ENCODE assay signal across 1 cellular context in the genomic region with DNA sequence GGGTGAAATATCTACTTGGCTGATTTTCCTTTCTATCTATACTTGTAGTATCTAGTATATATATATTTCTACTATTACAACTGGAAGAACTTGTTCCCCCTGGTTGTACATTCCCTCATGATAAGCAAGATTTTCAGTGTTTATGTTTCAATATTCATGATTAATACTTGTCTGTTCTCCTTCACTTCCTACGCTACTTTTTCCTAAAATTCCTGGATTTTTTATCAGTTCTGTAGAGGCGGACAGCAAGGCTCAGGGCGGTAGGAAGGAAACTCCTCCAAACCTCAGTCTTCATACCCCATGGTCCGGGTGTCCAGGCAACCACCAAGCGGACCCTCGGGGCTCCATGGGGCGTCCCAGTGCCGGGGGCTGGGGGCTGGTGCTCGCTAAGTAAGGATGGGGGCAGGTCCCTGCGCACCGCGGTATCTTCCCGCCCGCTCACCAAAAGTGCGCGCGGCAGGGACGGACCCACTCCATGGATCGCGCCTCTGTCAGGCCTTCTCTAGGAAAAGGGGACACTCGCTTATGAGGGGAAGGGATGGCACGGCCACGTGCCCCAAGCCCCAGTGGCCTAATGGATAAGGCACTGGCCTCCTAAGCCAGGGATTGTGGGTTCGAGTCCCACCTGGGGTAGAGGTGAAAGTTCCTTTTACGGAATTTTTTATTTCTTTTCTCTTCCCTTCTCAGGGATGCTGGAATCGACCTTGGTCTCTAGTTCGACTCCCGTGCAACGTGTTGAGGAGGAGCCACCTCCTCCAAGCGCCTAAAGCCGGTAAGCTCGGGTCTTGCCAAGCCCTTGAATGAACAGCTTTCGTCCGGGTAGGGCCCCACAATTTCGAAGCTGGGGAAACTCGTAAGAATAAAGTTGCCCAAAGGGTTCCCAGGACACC.
TF ChIP-seq lines count a peak whose summit lies in the region.

No MANE protein-coding gene starts in this region.

TF ChIP-seq in K562, 482 proteins besides CTCF, POLR2A, EP300 and RAD21 (continued from another document and continues in another):
- TF ChIP-seq, protein P1, sequence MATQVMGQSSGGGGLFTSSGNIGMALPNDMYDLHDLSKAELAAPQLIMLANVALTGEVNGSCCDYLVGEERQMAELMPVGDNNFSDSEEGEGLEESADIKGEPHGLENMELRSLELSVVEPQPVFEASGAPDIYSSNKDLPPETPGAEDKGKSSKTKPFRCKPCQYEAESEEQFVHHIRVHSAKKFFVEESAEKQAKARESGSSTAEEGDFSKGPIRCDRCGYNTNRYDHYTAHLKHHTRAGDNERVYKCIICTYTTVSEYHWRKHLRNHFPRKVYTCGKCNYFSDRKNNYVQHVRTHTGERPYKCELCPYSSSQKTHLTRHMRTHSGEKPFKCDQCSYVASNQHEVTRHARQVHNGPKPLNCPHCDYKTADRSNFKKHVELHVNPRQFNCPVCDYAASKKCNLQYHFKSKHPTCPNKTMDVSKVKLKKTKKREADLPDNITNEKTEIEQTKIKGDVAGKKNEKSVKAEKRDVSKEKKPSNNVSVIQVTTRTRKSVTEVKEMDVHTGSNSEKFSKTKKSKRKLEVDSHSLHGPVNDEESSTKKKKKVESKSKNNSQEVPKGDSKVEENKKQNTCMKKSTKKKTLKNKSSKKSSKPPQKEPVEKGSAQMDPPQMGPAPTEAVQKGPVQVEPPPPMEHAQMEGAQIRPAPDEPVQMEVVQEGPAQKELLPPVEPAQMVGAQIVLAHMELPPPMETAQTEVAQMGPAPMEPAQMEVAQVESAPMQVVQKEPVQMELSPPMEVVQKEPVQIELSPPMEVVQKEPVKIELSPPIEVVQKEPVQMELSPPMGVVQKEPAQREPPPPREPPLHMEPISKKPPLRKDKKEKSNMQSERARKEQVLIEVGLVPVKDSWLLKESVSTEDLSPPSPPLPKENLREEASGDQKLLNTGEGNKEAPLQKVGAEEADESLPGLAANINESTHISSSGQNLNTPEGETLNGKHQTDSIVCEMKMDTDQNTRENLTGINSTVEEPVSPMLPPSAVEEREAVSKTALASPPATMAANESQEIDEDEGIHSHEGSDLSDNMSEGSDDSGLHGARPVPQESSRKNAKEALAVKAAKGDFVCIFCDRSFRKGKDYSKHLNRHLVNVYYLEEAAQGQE (CRISPR knock-in tag; IDR thresholded peaks at IDR 0.05; ENCODE audit: low read depth): no peak
- TF ChIP-seq TSC22D4 (tag; IDR thresholded peaks at IDR 0.05): no peak
- TF ChIP-seq, protein P2, sequence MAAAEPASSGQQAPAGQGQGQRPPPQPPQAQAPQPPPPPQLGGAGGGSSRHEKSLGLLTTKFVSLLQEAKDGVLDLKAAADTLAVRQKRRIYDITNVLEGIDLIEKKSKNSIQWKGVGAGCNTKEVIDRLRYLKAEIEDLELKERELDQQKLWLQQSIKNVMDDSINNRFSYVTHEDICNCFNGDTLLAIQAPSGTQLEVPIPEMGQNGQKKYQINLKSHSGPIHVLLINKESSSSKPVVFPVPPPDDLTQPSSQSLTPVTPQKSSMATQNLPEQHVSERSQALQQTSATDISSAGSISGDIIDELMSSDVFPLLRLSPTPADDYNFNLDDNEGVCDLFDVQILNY (CRISPR knock-in tag; IDR thresholded peaks at IDR 0.05): peak; percentile 6; the same call in 1 of the 2 replicates
- TF ChIP-seq, protein P3, sequence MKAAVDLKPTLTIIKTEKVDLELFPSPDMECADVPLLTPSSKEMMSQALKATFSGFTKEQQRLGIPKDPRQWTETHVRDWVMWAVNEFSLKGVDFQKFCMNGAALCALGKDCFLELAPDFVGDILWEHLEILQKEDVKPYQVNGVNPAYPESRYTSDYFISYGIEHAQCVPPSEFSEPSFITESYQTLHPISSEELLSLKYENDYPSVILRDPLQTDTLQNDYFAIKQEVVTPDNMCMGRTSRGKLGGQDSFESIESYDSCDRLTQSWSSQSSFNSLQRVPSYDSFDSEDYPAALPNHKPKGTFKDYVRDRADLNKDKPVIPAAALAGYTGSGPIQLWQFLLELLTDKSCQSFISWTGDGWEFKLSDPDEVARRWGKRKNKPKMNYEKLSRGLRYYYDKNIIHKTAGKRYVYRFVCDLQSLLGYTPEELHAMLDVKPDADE (conservative IDR thresholded peaks at IDR 0.05; ENCODE audit: control insufficient read depth, low read depth, low read length): 0 out of 2 replicates have a peak, but pooled peaks have one; percentile 76
- TF ChIP-seq CBX1 (IDR thresholded peaks at IDR 0.05; ENCODE audit: low read depth): peak; percentile 67; the same call in 1 of the 2 replicates
- peak; percentile 56; the same call in 1 of the 2 replicates for TF ChIP-seq ZBTB7A (IDR thresholded peaks at IDR 0.05; ENCODE audit: borderline replicate concordance, control insufficient read depth, low read depth, low read length)
- no peak for TF ChIP-seq ZKSCAN8 (CRISPR knock-in tag; IDR thresholded peaks at IDR 0.05)
- 0 out of 2 replicates have a peak, but pooled peaks have one; percentile 17 for TF ChIP-seq ZNF212 (CRISPR knock-in tag; IDR thresholded peaks at IDR 0.05)
- peak; percentile 2; the same call in 1 of the 2 replicates for TF ChIP-seq CBFA2T3 (IDR thresholded peaks at IDR 0.05)
- TF ChIP-seq GABPA (tag; conservative IDR thresholded peaks at IDR 0.05; ENCODE audit: low read depth): 0 out of 2 replicates have a peak, but pooled peaks have one; percentile 12
- peak; percentile 65 for TF ChIP-seq CHD4 (IDR thresholded peaks at IDR 0.05; ENCODE audit: insufficient read depth, insufficient replicate concordance, low read depth, low read length, poor library complexity, severe bottlenecking)
- no peak for TF ChIP-seq THRAP3 (IDR thresholded peaks at IDR 0.05; ENCODE audit: borderline replicate concordance)
- 0 out of 2 replicates have a peak, but pooled peaks have one; percentile 29 for TF ChIP-seq MIER1 (IDR thresholded peaks at IDR 0.05; ENCODE audit: low read depth)
- TF ChIP-seq PML (IDR thresholded peaks at IDR 0.05; ENCODE audit: low read length): 0 out of 2 replicates have a peak, but pooled peaks have one; percentile 38
- TF ChIP-seq COPS2 (conservative IDR thresholded peaks at IDR 0.05): no peak
- peak; percentile 63; the same call in 1 of the 2 replicates for TF ChIP-seq JUN (IDR thresholded peaks at IDR 0.05; ENCODE audit: borderline replicate concordance, low read depth, low read length)
- no peak for TF ChIP-seq JUN (CRISPR knock-in tag; IDR thresholded peaks at IDR 0.05; ENCODE audit: borderline replicate concordance)
- peak in 1 of 2 experiments; percentile 49; a peak in 1 of 4 replicates for TF ChIP-seq ARNT (IDR thresholded peaks at IDR 0.05)
- TF ChIP-seq NBN (IDR thresholded peaks at IDR 0.05; ENCODE audit: low read depth): 0 out of 2 replicates have a peak, but pooled peaks have one; percentile 24
- 0 out of 2 replicates have a peak, but pooled peaks have one; percentile 13 for TF ChIP-seq CBFA2T2 (conservative IDR thresholded peaks at IDR 0.05)
- peak; percentile 95 for TF ChIP-seq RNF2 (IDR thresholded peaks at IDR 0.05)
- TF ChIP-seq ERF (CRISPR knock-in tag; IDR thresholded peaks at IDR 0.05): peak; percentile 69; the same call in 1 of the 2 replicates
- no peak for TF ChIP-seq ZNF584 (CRISPR knock-in tag; IDR thresholded peaks at IDR 0.05; ENCODE audit: low read depth)
- TF ChIP-seq, protein P4, sequence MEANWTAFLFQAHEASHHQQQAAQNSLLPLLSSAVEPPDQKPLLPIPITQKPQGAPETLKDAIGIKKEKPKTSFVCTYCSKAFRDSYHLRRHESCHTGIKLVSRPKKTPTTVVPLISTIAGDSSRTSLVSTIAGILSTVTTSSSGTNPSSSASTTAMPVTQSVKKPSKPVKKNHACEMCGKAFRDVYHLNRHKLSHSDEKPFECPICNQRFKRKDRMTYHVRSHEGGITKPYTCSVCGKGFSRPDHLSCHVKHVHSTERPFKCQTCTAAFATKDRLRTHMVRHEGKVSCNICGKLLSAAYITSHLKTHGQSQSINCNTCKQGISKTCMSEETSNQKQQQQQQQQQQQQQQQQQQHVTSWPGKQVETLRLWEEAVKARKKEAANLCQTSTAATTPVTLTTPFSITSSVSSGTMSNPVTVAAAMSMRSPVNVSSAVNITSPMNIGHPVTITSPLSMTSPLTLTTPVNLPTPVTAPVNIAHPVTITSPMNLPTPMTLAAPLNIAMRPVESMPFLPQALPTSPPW (CRISPR knock-in tag; IDR thresholded peaks at IDR 0.05): peak; percentile 21; the same call in 1 of the 2 replicates
- TF ChIP-seq NUFIP1 (IDR thresholded peaks at IDR 0.05; ENCODE audit: partially characterized antibody): peak; percentile 55
- TF ChIP-seq RBBP5 (IDR thresholded peaks at IDR 0.05; ENCODE audit: borderline replicate concordance, insufficient read depth, low read length, poor library complexity, severe bottlenecking): peak; percentile 90
- TF ChIP-seq, protein P5, sequence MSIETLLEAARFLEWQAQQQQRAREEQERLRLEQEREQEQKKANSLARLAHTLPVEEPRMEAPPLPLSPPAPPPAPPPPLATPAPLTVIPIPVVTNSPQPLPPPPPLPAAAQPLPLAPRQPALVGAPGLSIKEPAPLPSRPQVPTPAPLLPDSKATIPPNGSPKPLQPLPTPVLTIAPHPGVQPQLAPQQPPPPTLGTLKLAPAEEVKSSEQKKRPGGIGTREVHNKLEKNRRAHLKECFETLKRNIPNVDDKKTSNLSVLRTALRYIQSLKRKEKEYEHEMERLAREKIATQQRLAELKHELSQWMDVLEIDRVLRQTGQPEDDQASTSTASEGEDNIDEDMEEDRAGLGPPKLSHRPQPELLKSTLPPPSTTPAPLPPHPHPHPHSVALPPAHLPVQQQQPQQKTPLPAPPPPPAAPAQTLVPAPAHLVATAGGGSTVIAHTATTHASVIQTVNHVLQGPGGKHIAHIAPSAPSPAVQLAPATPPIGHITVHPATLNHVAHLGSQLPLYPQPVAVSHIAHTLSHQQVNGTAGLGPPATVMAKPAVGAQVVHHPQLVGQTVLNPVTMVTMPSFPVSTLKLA (conservative IDR thresholded peaks at IDR 0.05): peak; percentile 90 to 91
- no peak for TF ChIP-seq ZFP36 (IDR thresholded peaks at IDR 0.05; ENCODE audit: low read depth, low read length, partially characterized antibody)
- TF ChIP-seq RAD51 (IDR thresholded peaks at IDR 0.05; ENCODE audit: borderline replicate concordance, low read depth): peak; percentile 73
- no peak for TF ChIP-seq BRCA1 (IDR thresholded peaks at IDR 0.05)
- no peak for TF ChIP-seq BRCA1 (CRISPR knock-in tag; IDR thresholded peaks at IDR 0.05)
- TF ChIP-seq MCM2 (IDR thresholded peaks at IDR 0.05; ENCODE audit: low read depth): no peak
- TF ChIP-seq RBFOX2 (IDR thresholded peaks at IDR 0.05; ENCODE audit: low read depth, low read length): no peak
- TF ChIP-seq DACH1 (IDR thresholded peaks at IDR 0.05; ENCODE audit: partially characterized antibody): no peak
- peak; percentile 87 for TF ChIP-seq CREM (IDR thresholded peaks at IDR 0.05; ENCODE audit: low read depth)
- TF ChIP-seq CTBP1 (IDR thresholded peaks at IDR 0.05; ENCODE audit: borderline replicate concordance): peak; percentile 79
- TF ChIP-seq FOSL1 (tag; conservative IDR thresholded peaks at IDR 0.05): peak; percentile 41; the same call in 1 of the 2 replicates
- peak; percentile 20; the same call in 1 of the 2 replicates for TF ChIP-seq PHF8 (IDR thresholded peaks at IDR 0.05; ENCODE audit: borderline replicate concordance, low read length)
- TF ChIP-seq, protein P6, sequence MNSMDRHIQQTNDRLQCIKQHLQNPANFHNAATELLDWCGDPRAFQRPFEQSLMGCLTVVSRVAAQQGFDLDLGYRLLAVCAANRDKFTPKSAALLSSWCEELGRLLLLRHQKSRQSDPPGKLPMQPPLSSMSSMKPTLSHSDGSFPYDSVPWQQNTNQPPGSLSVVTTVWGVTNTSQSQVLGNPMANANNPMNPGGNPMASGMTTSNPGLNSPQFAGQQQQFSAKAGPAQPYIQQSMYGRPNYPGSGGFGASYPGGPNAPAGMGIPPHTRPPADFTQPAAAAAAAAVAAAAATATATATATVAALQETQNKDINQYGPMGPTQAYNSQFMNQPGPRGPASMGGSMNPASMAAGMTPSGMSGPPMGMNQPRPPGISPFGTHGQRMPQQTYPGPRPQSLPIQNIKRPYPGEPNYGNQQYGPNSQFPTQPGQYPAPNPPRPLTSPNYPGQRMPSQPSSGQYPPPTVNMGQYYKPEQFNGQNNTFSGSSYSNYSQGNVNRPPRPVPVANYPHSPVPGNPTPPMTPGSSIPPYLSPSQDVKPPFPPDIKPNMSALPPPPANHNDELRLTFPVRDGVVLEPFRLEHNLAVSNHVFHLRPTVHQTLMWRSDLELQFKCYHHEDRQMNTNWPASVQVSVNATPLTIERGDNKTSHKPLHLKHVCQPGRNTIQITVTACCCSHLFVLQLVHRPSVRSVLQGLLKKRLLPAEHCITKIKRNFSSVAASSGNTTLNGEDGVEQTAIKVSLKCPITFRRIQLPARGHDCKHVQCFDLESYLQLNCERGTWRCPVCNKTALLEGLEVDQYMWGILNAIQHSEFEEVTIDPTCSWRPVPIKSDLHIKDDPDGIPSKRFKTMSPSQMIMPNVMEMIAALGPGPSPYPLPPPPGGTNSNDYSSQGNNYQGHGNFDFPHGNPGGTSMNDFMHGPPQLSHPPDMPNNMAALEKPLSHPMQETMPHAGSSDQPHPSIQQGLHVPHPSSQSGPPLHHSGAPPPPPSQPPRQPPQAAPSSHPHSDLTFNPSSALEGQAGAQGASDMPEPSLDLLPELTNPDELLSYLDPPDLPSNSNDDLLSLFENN (IDR thresholded peaks at IDR 0.05; ENCODE audit: low read depth in 2 of 2, low read length in 2 of 2): no peak
- TF ChIP-seq NEUROD1 (IDR thresholded peaks at IDR 0.05; ENCODE audit: borderline replicate concordance, low read depth, low read length, partially characterized antibody): peak; percentile 38
- TF ChIP-seq SOX6 (IDR thresholded peaks at IDR 0.05): 0 out of 2 replicates have a peak, but pooled peaks have one; percentile 38
- TF ChIP-seq SP1 (CRISPR knock-in tag; IDR thresholded peaks at IDR 0.05): peak; percentile 49
- no peak for TF ChIP-seq HNRNPL (IDR thresholded peaks at IDR 0.05; ENCODE audit: low read depth, low read length)
- TF ChIP-seq ZNF263 (CRISPR knock-in tag; IDR thresholded peaks at IDR 0.05; ENCODE audit: borderline replicate concordance): no peak
- TF ChIP-seq, protein P7, sequence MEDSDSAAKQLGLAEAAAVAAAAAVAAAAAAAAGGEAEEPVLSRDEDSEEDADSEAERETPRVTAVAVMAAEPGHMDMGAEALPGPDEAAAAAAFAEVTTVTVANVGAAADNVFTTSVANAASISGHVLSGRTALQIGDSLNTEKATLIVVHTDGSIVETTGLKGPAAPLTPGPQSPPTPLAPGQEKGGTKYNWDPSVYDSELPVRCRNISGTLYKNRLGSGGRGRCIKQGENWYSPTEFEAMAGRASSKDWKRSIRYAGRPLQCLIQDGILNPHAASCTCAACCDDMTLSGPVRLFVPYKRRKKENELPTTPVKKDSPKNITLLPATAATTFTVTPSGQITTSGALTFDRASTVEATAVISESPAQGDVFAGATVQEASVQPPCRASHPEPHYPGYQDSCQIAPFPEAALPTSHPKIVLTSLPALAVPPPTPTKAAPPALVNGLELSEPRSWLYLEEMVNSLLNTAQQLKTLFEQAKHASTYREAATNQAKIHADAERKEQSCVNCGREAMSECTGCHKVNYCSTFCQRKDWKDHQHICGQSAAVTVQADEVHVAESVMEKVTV (CRISPR knock-in tag; IDR thresholded peaks at IDR 0.05): no peak; the same call in 1 of the 2 replicates
- TF ChIP-seq ZNF23 (CRISPR knock-in tag; IDR thresholded peaks at IDR 0.05): no peak
- TF ChIP-seq SMAD2 (IDR thresholded peaks at IDR 0.05; ENCODE audit: low read depth, low read length): no peak
- no peak for TF ChIP-seq SAFB (IDR thresholded peaks at IDR 0.05; ENCODE audit: borderline replicate concordance, low read depth, low read length)
- TF ChIP-seq ZNF253 (CRISPR knock-in tag; conservative IDR thresholded peaks at IDR 0.05): no peak
- TF ChIP-seq NFXL1 (CRISPR knock-in tag; IDR thresholded peaks at IDR 0.05): no peak
